In genomic region chr6:33578164-33578563, GRCh38 we compare ENCODE assay signal across 2 cellular contexts.
TF ChIP-seq lines count a peak whose summit lies in the region.

No MANE protein-coding gene starts in this region.

TF ChIP-seq in SK-N-SH, 30 proteins besides CTCF, POLR2A, EP300 and RAD21 (continued from another document):
- TF ChIP-seq PBX3 (IDR thresholded peaks at IDR 0.05), result no peak
- no peak for TF ChIP-seq TCF12 (IDR thresholded peaks at IDR 0.05)

TF ChIP-seq in SK-N-SH treated with all-trans-retinoic acid at 6 μM for 48 hours, 23 proteins besides CTCF, POLR2A, EP300 and RAD21 (continued from another document):
- TF ChIP-seq ISL1 (CRISPR knock-in tag; IDR thresholded peaks at IDR 0.05), result no peak
- no peak for TF ChIP-seq TOX (CRISPR knock-in tag; IDR thresholded peaks at IDR 0.05; ENCODE audit: borderline replicate concordance)
- TF ChIP-seq GLIS3 (CRISPR knock-in tag; IDR thresholded peaks at IDR 0.05), result no peak
- no peak for TF ChIP-seq ESRRG (CRISPR knock-in tag; IDR thresholded peaks at IDR 0.05)
- no peak for TF ChIP-seq CSDC2 (CRISPR knock-in tag; IDR thresholded peaks at IDR 0.05)
- no peak for TF ChIP-seq TSHZ2 (CRISPR knock-in tag; IDR thresholded peaks at IDR 0.05)
